In genomic region chr2:239750045-239750835, GRCh38 we compare ENCODE assay signal across 31 cellular contexts.
"Had no signal": no experiment of that assay in that cellular context is flagged by ENCODE, and none has a peak within 500 bp of the region (broad histone marks: within the 10 kb centered on the region; RNA-seq: fewer than 3 reads in every experiment).

No MANE protein-coding gene starts in this region.

- H3K9me3 Mint-ChIP-seq: activated CD4-positive, alpha-beta memory T cell treated with anti-CD3 and anti-CD28 coated beads, Interleukin-2, amount 10 ng/mL, durations not matched to agents 7 days and 5 days; activated naive CD4-positive, alpha-beta T cell treated with anti-CD3 and anti-CD28 coated beads, Interleukin-2, amount 50 U/mL, for 24 hours; activated naive CD8-positive, alpha-beta T cell treated with anti-CD3 and anti-CD28 coated beads, Interleukin-2, amount 10 ng/mL, durations not matched to agents 7 days and 5 days had no signal

- H3K4me3 Mint-ChIP-seq: activated CD4-positive, alpha-beta memory T cell treated with anti-CD3 and anti-CD28 coated beads, Interleukin-2, amount 10 ng/mL, durations not matched to agents 7 days and 5 days; activated CD8-positive, alpha-beta memory T cell treated with anti-CD3 and anti-CD28 coated beads, Interleukin-2, amount 10 ng/mL, durations not matched to agents 7 days and 5 days; activated naive CD4-positive, alpha-beta T cell treated with anti-CD3 and anti-CD28 coated beads, Interleukin-2, amount 50 U/mL, for 24 hours; activated naive CD8-positive, alpha-beta T cell treated with anti-CD3 and anti-CD28 coated beads, Interleukin-2, amount 10 ng/mL, durations not matched to agents 7 days and 5 days had no signal

- H3K36me3 ChIP-seq: breast epithelium, MG63, WERI-Rb-1 had no signal

- H3K9me3 ChIP-seq: body of pancreas, breast epithelium, MG63 had no signal

- H3K36me3 Mint-ChIP-seq: activated CD8-positive, alpha-beta memory T cell treated with anti-CD3 and anti-CD28 coated beads, Interleukin-2, amount 10 ng/mL, durations not matched to agents 7 days and 5 days; activated naive CD4-positive, alpha-beta T cell treated with anti-CD3 and anti-CD28 coated beads, Interleukin-2, amount 50 U/mL, for 24 hours; activated naive CD8-positive, alpha-beta T cell treated with anti-CD3 and anti-CD28 coated beads, Interleukin-2, amount 10 ng/mL, durations not matched to agents 7 days and 5 days had no signal

- H3K27ac Mint-ChIP-seq: activated CD4-positive, alpha-beta memory T cell treated with anti-CD3 and anti-CD28 coated beads, Interleukin-2, amount 10 ng/mL, durations not matched to agents 7 days and 5 days; activated CD8-positive, alpha-beta memory T cell treated with anti-CD3 and anti-CD28 coated beads, Interleukin-2, amount 10 ng/mL, durations not matched to agents 7 days and 5 days; activated naive CD4-positive, alpha-beta T cell treated with anti-CD3 and anti-CD28 coated beads, Interleukin-2, amount 50 U/mL, for 24 hours; activated naive CD8-positive, alpha-beta T cell treated with anti-CD3 and anti-CD28 coated beads, Interleukin-2, amount 10 ng/mL, durations not matched to agents 7 days and 5 days had no signal

- H3K4me3 ChIP-seq: body of pancreas, breast epithelium, K562, MG63 had no signal

- DNase-seq: activated CD4-positive, alpha-beta memory T cell treated with anti-CD3 and anti-CD28 coated beads, Interleukin-2, amount 10 ng/mL, durations not matched to agents 7 days and 5 days; activated CD4-positive, alpha-beta T cell treated with anti-CD3 and anti-CD28 coated beads for 1 hour; activated CD4-positive, alpha-beta T cell treated with anti-CD3 and anti-CD28 coated beads for 48 hours; activated CD4-positive, CD25-positive, alpha-beta regulatory T cell; activated CD8-positive, alpha-beta memory T cell treated with anti-CD3 and anti-CD28 coated beads for 24 hours; activated CD8-positive, alpha-beta memory T cell treated with anti-CD3 and anti-CD28 coated beads, Interleukin-2, amount 10 ng/mL, durations not matched to agents 7 days and 5 days; activated CD8-positive, alpha-beta memory T cell treated with anti-CD3 and anti-CD28 coated beads, Interleukin-2, amount 50 U/mL, for 48 hours; activated effector memory CD4-positive, alpha-beta T cell treated with Interleukin-2 at 50 U/mL for 16 hours; activated naive CD8-positive, alpha-beta T cell treated with anti-CD3 and anti-CD28 coated beads, Interleukin-2, amount 10 ng/mL, durations not matched to agents 7 days and 5 days; activated T-cell treated with anti-CD3 and anti-CD28 coated beads, Interleukin-2, amount 50 U/mL, for 48 hours; amygdala; body of pancreas; central memory CD4-positive, alpha-beta T cell; Kasumi-1; MG63; NCI-H1048; NCI-H1105 treated with DMSO at 0.1 percent for 48 hours; NCI-H1436; NCI-H1694; NCI-H1930; NCI-H2081 treated with DMSO at 0.1 percent for 48 hours; NCI-H345; NCI-H524 treated with DMSO at 0.1 percent for 48 hours; SW 1271; T-helper 1 cell; T1000; WERI-Rb-1 had no signal

- H3K4me1 ChIP-seq: body of pancreas had no signal

- H3K4me1 Mint-ChIP-seq: activated CD8-positive, alpha-beta memory T cell treated with anti-CD3 and anti-CD28 coated beads, Interleukin-2, amount 10 ng/mL, durations not matched to agents 7 days and 5 days; activated naive CD8-positive, alpha-beta T cell treated with anti-CD3 and anti-CD28 coated beads, Interleukin-2, amount 10 ng/mL, durations not matched to agents 7 days and 5 days had no signal

- H3K27ac ChIP-seq: body of pancreas, breast epithelium, WERI-Rb-1 had no signal

- H3K27me3 ChIP-seq: body of pancreas, breast epithelium, MG63 had no signal

- ATAC-seq: activated CD8-positive, alpha-beta memory T cell treated with anti-CD3 and anti-CD28 coated beads, Interleukin-2, amount 10 ng/mL, durations not matched to agents 7 days and 5 days; body of pancreas; K562; Panc1 had no signal

- H3K27me3 Mint-ChIP-seq: activated CD4-positive, alpha-beta memory T cell treated with anti-CD3 and anti-CD28 coated beads, Interleukin-2, amount 10 ng/mL, durations not matched to agents 7 days and 5 days; activated CD8-positive, alpha-beta memory T cell treated with anti-CD3 and anti-CD28 coated beads, Interleukin-2, amount 10 ng/mL, durations not matched to agents 7 days and 5 days; activated naive CD4-positive, alpha-beta T cell treated with anti-CD3 and anti-CD28 coated beads, Interleukin-2, amount 50 U/mL, for 24 hours; activated naive CD8-positive, alpha-beta T cell treated with anti-CD3 and anti-CD28 coated beads, Interleukin-2, amount 10 ng/mL, durations not matched to agents 7 days and 5 days had no signal
